11 cellular contexts compared by ENCODE assay signal in genomic region chr16:85523602-85524364, GRCh38.
DNase-seq lines count a peak whose midpoint lies in the region; ATAC-seq, FAIRE-seq and TF ChIP-seq lines count a peak whose summit lies in the region.
"Had no signal": no experiment of that assay in that cellular context is flagged by ENCODE, and none has a peak within 500 bp of the region (broad histone marks: within the 10 kb centered on the region; RNA-seq: fewer than 3 reads in every experiment).

No MANE protein-coding gene starts in this region.

- TF ChIP-seq POLR2A in HepG2 (IDR thresholded peaks at IDR 0.05; ENCODE audit: insufficient read depth in 1 of 2, low read depth in 2 of 2, low read length in 2 of 2) = no peak

- peak overlapping the region; percentile 21 for H3K4me3 ChIP-seq in BE2C (ENCODE audit: low read depth, low read length)
- H3K4me3 ChIP-seq in astrocyte of the spinal cord (ENCODE audit: low read depth, low read length) = no peak overlapping the region
- H3K4me3 ChIP-seq in HepG2 (replicated peaks in 1 of 3; ENCODE audit: insufficient read depth in 1 of 3, low read depth in 2 of 3, low read length in 3 of 3) = peak overlapping the region; percentile 42 to 73 (median 50); a peak in 5 of 6 replicates

- H3K27me3 ChIP-seq in BE2C (no peaks in the 10 kb centered on the region), HepG2 (ENCODE audit: control insufficient read depth in 1 of 2, insufficient read depth in 2 of 2, low read length in 2 of 2) (no peaks in the 10 kb centered on the region)

- POLR2A ChIA-PET in HepG2 (lab: Yijun Ruan, JAX) = interaction anchor here (0.5 to 8.9 kb wide), 15 partner anchors 9 to 372 kb away, joined by 3 to 235 read pairs (median 4); partner anchors contain the start of gene GSE1

- peak; percentile 76 for ATAC-seq in HepG2
- ATAC-seq in GM19455 (IDR thresholded peaks at IDR 0.05; ENCODE audit: unreplicated experiment) = no peak

- H3K9me3 ChIP-seq in BE2C (no peaks in the 10 kb centered on the region), HepG2 (ENCODE audit: low read length) (no peaks in the 10 kb centered on the region)

- peak overlapping the region; percentile 93 for H3K27ac ChIP-seq in HepG2 (ENCODE audit: extremely low read length, insufficient read depth, low read length)

- CTCF ChIA-PET in HepG2 (lab: Yijun Ruan, JAX; ENCODE audit: low intra/inter-chr PET ratio, low total read pairs) = no interaction called here

- peak overlapping the region; percentile 83 for H3K4me2 ChIP-seq in HepG2 (ENCODE audit: low read depth, low read length)

- no peaks in the 10 kb centered on the region; the same call in 1 of the 2 replicates for H3K36me3 ChIP-seq in BE2C
- H3K36me3 ChIP-seq in HepG2 (replicated peaks in 1 of 2; ENCODE audit: control insufficient read depth in 1 of 2, insufficient read depth in 2 of 2, low read length in 2 of 2) = no peaks in the 10 kb centered on the region

- BruUV-seq in HepG2 (replicated peaks; lab: Mats Ljungman, UMichigan) = no TSS peak

- intact Hi-C loops in HepG2 (cut with micrococcal nuclease; ENCODE audit: unreplicated experiment) = loop anchor here (10.0 kb wide), 1 partner anchor 91 kb away; the partner anchor contains the start of gene GSE1

- H3K79me2 ChIP-seq in HepG2 (ENCODE audit: insufficient read depth, low read length) = no peaks in the 10 kb centered on the region

- TF ChIP-seq CTCF in BE2C (IDR thresholded peaks at IDR 0.05; ENCODE audit: low read depth, low read length) (no peak), astrocyte of the spinal cord (IDR thresholded peaks at IDR 0.05; ENCODE audit: low read depth, low read length) (no peak), HepG2 (CRISPR knock-in tag; IDR thresholded peaks at IDR 0.05) (peak; percentile 38)

- peak; percentile 87 for DNase-seq in BE2C
- peak; percentile 84 for DNase-seq in KBM-7
- DNase-seq in astrocyte of the spinal cord (ENCODE audit: low read depth, low spot score) = peak; percentile 64
- DNase-seq in HepG2 (ENCODE audit: low spot score) = peak; percentile 82
- DNase-seq in occipital lobe (lab: John Stamatoyannopoulos, UW) = no peak
- DNase-seq in activated naive CD4-positive, alpha-beta T cell treated with anti-CD3 and anti-CD28 coated beads, Interleukin-2, amount 50 U/mL, for 16 hours = no peak
- DNase-seq in mucosa of gallbladder (ENCODE audit: low spot score) = no peak
- DNase-seq: activated gamma-delta T cell, immature natural killer cell had no signal

- H4K20me1 ChIP-seq in HepG2 (ENCODE audit: insufficient read depth, low read length) = no peaks in the 10 kb centered on the region

- no peak overlapping the region for H2AFZ ChIP-seq in HepG2 (ENCODE audit: low read length)

- TF ChIP-seq EP300 in HepG2 (IDR thresholded peaks at IDR 0.05; ENCODE audit: low read depth in 2 of 2, low read length in 2 of 2) (peak in 1 of 2 experiments; percentile 21; a peak in 2 of 4 replicates), HepG2 (CRISPR knock-in tag; IDR thresholded peaks at IDR 0.05; ENCODE audit: borderline replicate concordance) (no peak)

- H3K9ac ChIP-seq in HepG2 (ENCODE audit: insufficient read depth, low read depth, low read length) = peak overlapping the region; percentile 77

- peak; percentile 19; the same call in 1 of the 2 replicates for TF ChIP-seq RAD21 in HepG2 (CRISPR knock-in tag; IDR thresholded peaks at IDR 0.05)

- H3K4me1 ChIP-seq in BE2C (peaks cover 44% of the 10 kb centered on the region), HepG2 (ENCODE audit: insufficient read depth, low read length) (peaks cover 90% of the 10 kb centered on the region)

- in situ Hi-C loops in KBM-7 (cut with MboI; ENCODE audit: low pct_unique_long_range_greater_than_20kb, low sequenced_read_pairs) = no loop called here
- in situ Hi-C loops in astrocyte of the spinal cord (cut with HindIII; ENCODE audit: low sequenced_read_pairs) = no loop called here
- in situ Hi-C loops in HepG2 (cut with HindIII; ENCODE audit: extremely low pct_ligation_motif_present, low pct_unique_long_range_greater_than_20kb) = no loop called here

- FAIRE-seq in HepG2 (lab: Jason Lieb, UNC) = peak; percentile 80
- FAIRE-seq: G401.6 had no signal

- 13% methylated on average over 1 of the region's 22 CpGs for WGBS in HepG2 (ENCODE audit: low lambda C conversion rate)

TF ChIP-seq in HepG2, 621 proteins besides CTCF, POLR2A, EP300 and RAD21 (continues in another document):
- TF ChIP-seq ZMAT3 (CRISPR knock-in tag; conservative IDR thresholded peaks at IDR 0.05) (no peak; the same call in 1 of the 2 replicates), TFAP4 (IDR thresholded peaks at IDR 0.05; ENCODE audit: borderline replicate concordance, low read depth) (peak; percentile 32; the same call in 1 of the 2 replicates), FOSL1 (CRISPR knock-in tag; IDR thresholded peaks at IDR 0.05; ENCODE audit: borderline replicate concordance) (no peak), NR2C2 (CRISPR knock-in tag; IDR thresholded peaks at IDR 0.05; ENCODE audit: borderline replicate concordance) (no peak; the same call in 1 of the 2 replicates), ZNF597 (CRISPR knock-in tag; IDR thresholded peaks at IDR 0.05) (no peak), PAX8 (CRISPR knock-in tag; IDR thresholded peaks at IDR 0.05; ENCODE audit: borderline replicate concordance) (no peak), ISX (CRISPR knock-in tag; conservative IDR thresholded peaks at IDR 0.05) (no peak)
- TF ChIP-seq, protein P1, sequence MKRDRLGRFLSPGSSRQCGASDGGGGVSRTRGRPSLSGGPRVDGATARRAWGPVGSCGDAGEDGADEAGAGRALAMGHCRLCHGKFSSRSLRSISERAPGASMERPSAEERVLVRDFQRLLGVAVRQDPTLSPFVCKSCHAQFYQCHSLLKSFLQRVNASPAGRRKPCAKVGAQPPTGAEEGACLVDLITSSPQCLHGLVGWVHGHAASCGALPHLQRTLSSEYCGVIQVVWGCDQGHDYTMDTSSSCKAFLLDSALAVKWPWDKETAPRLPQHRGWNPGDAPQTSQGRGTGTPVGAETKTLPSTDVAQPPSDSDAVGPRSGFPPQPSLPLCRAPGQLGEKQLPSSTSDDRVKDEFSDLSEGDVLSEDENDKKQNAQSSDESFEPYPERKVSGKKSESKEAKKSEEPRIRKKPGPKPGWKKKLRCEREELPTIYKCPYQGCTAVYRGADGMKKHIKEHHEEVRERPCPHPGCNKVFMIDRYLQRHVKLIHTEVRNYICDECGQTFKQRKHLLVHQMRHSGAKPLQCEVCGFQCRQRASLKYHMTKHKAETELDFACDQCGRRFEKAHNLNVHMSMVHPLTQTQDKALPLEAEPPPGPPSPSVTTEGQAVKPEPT (CRISPR knock-in tag; IDR thresholded peaks at IDR 0.05; ENCODE audit: low read depth) = peak; percentile 42; the same call in 1 of the 2 replicates
- TF ChIP-seq, protein P2, sequence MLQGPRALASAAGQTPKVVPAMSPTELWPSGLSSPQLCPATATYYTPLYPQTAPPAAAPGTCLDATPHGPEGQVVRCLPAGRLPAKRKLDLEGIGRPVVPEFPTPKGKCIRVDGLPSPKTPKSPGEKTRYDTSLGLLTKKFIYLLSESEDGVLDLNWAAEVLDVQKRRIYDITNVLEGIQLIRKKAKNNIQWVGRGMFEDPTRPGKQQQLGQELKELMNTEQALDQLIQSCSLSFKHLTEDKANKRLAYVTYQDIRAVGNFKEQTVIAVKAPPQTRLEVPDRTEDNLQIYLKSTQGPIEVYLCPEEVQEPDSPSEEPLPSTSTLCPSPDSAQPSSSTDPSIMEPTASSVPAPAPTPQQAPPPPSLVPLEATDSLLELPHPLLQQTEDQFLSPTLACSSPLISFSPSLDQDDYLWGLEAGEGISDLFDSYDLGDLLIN (CRISPR knock-in tag; IDR thresholded peaks at IDR 0.05; ENCODE audit: borderline replicate concordance) = no peak
- TF ChIP-seq, protein P3, sequence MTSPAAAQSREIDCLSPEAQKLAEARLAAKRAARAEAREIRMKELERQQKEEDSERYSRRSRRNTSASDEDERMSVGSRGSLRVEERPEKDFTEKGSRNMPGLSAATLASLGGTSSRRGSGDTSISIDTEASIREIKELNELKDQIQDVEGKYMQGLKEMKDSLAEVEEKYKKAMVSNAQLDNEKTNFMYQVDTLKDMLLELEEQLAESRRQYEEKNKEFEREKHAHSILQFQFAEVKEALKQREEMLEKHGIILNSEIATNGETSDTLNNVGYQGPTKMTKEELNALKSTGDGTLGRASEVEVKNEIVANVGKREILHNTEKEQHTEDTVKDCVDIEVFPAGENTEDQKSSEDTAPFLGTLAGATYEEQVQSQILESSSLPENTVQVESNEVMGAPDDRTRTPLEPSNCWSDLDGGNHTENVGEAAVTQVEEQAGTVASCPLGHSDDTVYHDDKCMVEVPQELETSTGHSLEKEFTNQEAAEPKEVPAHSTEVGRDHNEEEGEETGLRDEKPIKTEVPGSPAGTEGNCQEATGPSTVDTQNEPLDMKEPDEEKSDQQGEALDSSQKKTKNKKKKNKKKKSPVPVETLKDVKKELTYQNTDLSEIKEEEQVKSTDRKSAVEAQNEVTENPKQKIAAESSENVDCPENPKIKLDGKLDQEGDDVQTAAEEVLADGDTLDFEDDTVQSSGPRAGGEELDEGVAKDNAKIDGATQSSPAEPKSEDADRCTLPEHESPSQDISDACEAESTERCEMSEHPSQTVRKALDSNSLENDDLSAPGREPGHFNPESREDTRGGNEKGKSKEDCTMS (CRISPR knock-in tag; conservative IDR thresholded peaks at IDR 0.05) = no peak

Comparison
In these comparisons a context has a peak if more than half of its experiments do, and no peak if none do; other contexts are left out.
1. DNase-seq: peak in BE2C (single experiment), KBM-7 (single experiment), astrocyte of the spinal cord (single experiment) and HepG2 (single experiment); none in occipital lobe (single experiment), activated naive CD4-positive, alpha-beta T cell treated with anti-CD3 and anti-CD28 coated beads, Interleukin-2, amount 50 U/mL, for 16 hours (single experiment) and mucosa of gallbladder (single experiment).